Comparison of ENCODE assay signal across 1 cellular context in genomic region chr3:106058485-106058884, GRCh38.
TF ChIP-seq lines count a peak whose summit lies in the region.

No MANE protein-coding gene starts in this region.

TF ChIP-seq in H1, 55 proteins besides CTCF, POLR2A, EP300 and RAD21:
- TF ChIP-seq, protein P1, sequence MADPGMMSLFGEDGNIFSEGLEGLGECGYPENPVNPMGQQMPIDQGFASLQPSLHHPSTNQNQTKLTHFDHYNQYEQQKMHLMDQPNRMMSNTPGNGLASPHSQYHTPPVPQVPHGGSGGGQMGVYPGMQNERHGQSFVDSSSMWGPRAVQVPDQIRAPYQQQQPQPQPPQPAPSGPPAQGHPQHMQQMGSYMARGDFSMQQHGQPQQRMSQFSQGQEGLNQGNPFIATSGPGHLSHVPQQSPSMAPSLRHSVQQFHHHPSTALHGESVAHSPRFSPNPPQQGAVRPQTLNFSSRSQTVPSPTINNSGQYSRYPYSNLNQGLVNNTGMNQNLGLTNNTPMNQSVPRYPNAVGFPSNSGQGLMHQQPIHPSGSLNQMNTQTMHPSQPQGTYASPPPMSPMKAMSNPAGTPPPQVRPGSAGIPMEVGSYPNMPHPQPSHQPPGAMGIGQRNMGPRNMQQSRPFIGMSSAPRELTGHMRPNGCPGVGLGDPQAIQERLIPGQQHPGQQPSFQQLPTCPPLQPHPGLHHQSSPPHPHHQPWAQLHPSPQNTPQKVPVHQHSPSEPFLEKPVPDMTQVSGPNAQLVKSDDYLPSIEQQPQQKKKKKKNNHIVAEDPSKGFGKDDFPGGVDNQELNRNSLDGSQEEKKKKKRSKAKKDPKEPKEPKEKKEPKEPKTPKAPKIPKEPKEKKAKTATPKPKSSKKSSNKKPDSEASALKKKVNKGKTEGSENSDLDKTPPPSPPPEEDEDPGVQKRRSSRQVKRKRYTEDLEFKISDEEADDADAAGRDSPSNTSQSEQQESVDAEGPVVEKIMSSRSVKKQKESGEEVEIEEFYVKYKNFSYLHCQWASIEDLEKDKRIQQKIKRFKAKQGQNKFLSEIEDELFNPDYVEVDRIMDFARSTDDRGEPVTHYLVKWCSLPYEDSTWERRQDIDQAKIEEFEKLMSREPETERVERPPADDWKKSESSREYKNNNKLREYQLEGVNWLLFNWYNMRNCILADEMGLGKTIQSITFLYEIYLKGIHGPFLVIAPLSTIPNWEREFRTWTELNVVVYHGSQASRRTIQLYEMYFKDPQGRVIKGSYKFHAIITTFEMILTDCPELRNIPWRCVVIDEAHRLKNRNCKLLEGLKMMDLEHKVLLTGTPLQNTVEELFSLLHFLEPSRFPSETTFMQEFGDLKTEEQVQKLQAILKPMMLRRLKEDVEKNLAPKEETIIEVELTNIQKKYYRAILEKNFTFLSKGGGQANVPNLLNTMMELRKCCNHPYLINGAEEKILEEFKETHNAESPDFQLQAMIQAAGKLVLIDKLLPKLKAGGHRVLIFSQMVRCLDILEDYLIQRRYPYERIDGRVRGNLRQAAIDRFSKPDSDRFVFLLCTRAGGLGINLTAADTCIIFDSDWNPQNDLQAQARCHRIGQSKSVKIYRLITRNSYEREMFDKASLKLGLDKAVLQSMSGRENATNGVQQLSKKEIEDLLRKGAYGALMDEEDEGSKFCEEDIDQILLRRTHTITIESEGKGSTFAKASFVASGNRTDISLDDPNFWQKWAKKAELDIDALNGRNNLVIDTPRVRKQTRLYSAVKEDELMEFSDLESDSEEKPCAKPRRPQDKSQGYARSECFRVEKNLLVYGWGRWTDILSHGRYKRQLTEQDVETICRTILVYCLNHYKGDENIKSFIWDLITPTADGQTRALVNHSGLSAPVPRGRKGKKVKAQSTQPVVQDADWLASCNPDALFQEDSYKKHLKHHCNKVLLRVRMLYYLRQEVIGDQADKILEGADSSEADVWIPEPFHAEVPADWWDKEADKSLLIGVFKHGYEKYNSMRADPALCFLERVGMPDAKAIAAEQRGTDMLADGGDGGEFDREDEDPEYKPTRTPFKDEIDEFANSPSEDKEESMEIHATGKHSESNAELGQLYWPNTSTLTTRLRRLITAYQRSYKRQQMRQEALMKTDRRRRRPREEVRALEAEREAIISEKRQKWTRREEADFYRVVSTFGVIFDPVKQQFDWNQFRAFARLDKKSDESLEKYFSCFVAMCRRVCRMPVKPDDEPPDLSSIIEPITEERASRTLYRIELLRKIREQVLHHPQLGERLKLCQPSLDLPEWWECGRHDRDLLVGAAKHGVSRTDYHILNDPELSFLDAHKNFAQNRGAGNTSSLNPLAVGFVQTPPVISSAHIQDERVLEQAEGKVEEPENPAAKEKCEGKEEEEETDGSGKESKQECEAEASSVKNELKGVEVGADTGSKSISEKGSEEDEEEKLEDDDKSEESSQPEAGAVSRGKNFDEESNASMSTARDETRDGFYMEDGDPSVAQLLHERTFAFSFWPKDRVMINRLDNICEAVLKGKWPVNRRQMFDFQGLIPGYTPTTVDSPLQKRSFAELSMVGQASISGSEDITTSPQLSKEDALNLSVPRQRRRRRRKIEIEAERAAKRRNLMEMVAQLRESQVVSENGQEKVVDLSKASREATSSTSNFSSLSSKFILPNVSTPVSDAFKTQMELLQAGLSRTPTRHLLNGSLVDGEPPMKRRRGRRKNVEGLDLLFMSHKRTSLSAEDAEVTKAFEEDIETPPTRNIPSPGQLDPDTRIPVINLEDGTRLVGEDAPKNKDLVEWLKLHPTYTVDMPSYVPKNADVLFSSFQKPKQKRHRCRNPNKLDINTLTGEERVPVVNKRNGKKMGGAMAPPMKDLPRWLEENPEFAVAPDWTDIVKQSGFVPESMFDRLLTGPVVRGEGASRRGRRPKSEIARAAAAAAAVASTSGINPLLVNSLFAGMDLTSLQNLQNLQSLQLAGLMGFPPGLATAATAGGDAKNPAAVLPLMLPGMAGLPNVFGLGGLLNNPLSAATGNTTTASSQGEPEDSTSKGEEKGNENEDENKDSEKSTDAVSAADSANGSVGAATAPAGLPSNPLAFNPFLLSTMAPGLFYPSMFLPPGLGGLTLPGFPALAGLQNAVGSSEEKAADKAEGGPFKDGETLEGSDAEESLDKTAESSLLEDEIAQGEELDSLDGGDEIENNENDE (IDR thresholded peaks at IDR 0.05; ENCODE audit: insufficient replicate concordance, low read length): no peak
- TF ChIP-seq CBX5 (IDR thresholded peaks at IDR 0.05; ENCODE audit: low read depth, low read length) (no peak), POU5F1 (IDR thresholded peaks at IDR 0.05; ENCODE audit: low read depth, low read length) (no peak), KDM1A (IDR thresholded peaks at IDR 0.05; ENCODE audit: borderline replicate concordance, low read length) (no peak), KDM4A (IDR thresholded peaks at IDR 0.05; ENCODE audit: low read depth, low read length, severe bottlenecking) (no peak), TAF7 (optimal IDR thresholded peaks at IDR 0.05; ENCODE audit: borderline replicate concordance, low read depth, low read length) (no peak), TBP (IDR thresholded peaks at IDR 0.05; ENCODE audit: low read depth, low read length) (no peak), YY1 (IDR thresholded peaks at IDR 0.05; ENCODE audit: low read depth, low read length) (no peak), CTBP2 (IDR thresholded peaks at IDR 0.05; ENCODE audit: borderline replicate concordance, insufficient read depth, insufficient read length, low read length) (no peak), USF2 (IDR thresholded peaks at IDR 0.05; ENCODE audit: low read length) (no peak), SUZ12 (IDR thresholded peaks at IDR 0.05; ENCODE audit: low read length) (no peak), PHF8 (conservative IDR thresholded peaks at IDR 0.05; ENCODE audit: low read depth, low read length) (no peak), SIRT6 (IDR thresholded peaks at IDR 0.05; ENCODE audit: low read length) (no peak), ZNF274 (IDR thresholded peaks at IDR 0.05; ENCODE audit: borderline replicate concordance, extremely low read depth, low read length) (no peak), CHD2 (IDR thresholded peaks at IDR 0.05; ENCODE audit: low read length) (no peak), JUND (IDR thresholded peaks at IDR 0.05; ENCODE audit: low read length) (no peak), JUN (IDR thresholded peaks at IDR 0.05; ENCODE audit: low read depth, low read length) (no peak)
